In genomic region chr17:42339221-42339620, GRCh38 we compare ENCODE assay signal across 1 cellular context.
TF ChIP-seq lines count a peak whose summit lies in the region.

No MANE protein-coding gene starts in this region.

TF ChIP-seq in GM23338, 12 proteins besides CTCF, POLR2A, EP300 and RAD21:
- TF ChIP-seq ZNF462 (CRISPR knock-in tag; IDR thresholded peaks at IDR 0.05) (no peak), JUNB (IDR thresholded peaks at IDR 0.05; ENCODE audit: unreplicated experiment) (no peak), EZH2phosphoT487 (IDR thresholded peaks at IDR 0.05; ENCODE audit: unreplicated experiment) (no peak), NANOG (IDR thresholded peaks at IDR 0.05; ENCODE audit: borderline replicate concordance) (no peak), STAT1 (IDR thresholded peaks at IDR 0.05; ENCODE audit: unreplicated experiment) (no peak)
